ENCODE assay signal across 8 cellular contexts in the genomic region with DNA sequence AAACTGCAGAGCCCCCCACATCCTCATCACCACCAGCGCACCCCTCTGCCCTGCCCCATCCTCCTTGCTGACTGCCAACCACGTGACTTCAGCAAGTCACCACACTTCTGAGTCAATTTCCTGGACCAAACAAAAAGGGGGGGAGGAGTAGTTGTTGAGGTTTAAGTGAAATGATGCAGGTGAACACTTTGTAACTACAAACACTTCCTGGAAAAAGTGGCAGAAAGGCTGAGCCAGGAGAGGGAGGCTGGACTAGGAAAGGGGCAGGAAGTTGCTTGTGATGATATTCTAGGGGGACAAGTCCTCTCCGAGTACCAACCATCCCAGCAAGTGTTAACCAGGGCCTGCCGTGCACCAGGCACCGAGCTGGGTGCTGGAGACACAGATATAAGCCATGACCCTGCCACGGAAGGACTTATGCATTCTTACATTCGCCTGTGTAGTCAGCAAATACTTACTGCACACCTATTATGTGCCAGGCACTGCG.
DNase-seq lines count a peak whose midpoint lies in the region; ATAC-seq and TF ChIP-seq lines count a peak whose summit lies in the region.

No MANE protein-coding gene starts in this region.

- intact Hi-C loops in aorta (cut with DNase I): no loop called here

- peak; percentile 81 for ATAC-seq in DND-41 (ENCODE audit: insufficient read depth, low read depth)
- ATAC-seq in HG03175 (IDR thresholded peaks at IDR 0.05; ENCODE audit: unreplicated experiment): peak; percentile 59
- peak; percentile 48 for ATAC-seq in aorta (ENCODE audit: low FRiP score)

- H3K4me2 ChIP-seq in DND-41 (ENCODE audit: insufficient read depth, low read length): peak overlapping the region; percentile 29

- H3K4me3 Mint-ChIP-seq in T-helper 2 cell treated with Interferon-gamma antibody and Interleukin-4, amounts not matched to agents 5 μg/mL and 100 μg/mL, for 36 hours: peak overlapping the region; percentile 76

- no peak overlapping the region; a peak in 1 of 4 replicates for H3K4me3 ChIP-seq in DND-41 (ENCODE audit: low read depth in 1 of 2, low read length in 2 of 2)
- H3K4me3 ChIP-seq in muscle layer of duodenum (ENCODE audit: low read depth in 1 of 2, low read length in 2 of 2): no peak overlapping the region
- no peak overlapping the region for H3K4me3 ChIP-seq in aorta (ENCODE audit: low read length in 2 of 2)

- H3K27ac Mint-ChIP-seq in T-helper 2 cell treated with Interferon-gamma antibody and Interleukin-4, amounts not matched to agents 5 μg/mL and 100 μg/mL, for 36 hours: peak overlapping the region; percentile 96

- H3K27me3 Mint-ChIP-seq in T-helper 2 cell treated with Interferon-gamma antibody and Interleukin-4, amounts not matched to agents 5 μg/mL and 100 μg/mL, for 36 hours (ENCODE audit: low read depth): no peaks in the 10 kb centered on the region

- 38 to 44% methylated on average over 8 of the region's 8 CpGs for WGBS in aorta, 2 donors

- no peaks in the 10 kb centered on the region for H4K20me1 ChIP-seq in DND-41 (ENCODE audit: insufficient read depth, low read length)

- H3K9me3 ChIP-seq in DND-41 (ENCODE audit: insufficient read depth, low read length, severe bottlenecking): peaks cover 2% of the 10 kb centered on the region
- peaks cover 3 to 4% of the 10 kb centered on the region in 2 donors for H3K9me3 ChIP-seq in muscle layer of duodenum (ENCODE audit: control insufficient read depth in 1 of 2, low read length in 2 of 2)
- H3K9me3 ChIP-seq in aorta (ENCODE audit: control insufficient read depth, low read length): no peaks in the 10 kb centered on the region

- H3K36me3 Mint-ChIP-seq in T-helper 2 cell treated with Interferon-gamma antibody and Interleukin-4, amounts not matched to agents 5 μg/mL and 100 μg/mL, for 36 hours (ENCODE audit: low read depth): peaks cover 47% of the 10 kb centered on the region

- DNase-seq in DND-41 (peak; percentile 87), astrocyte of the hippocampus (ENCODE audit: low read depth, low spot score) (peak; percentile 53), aorta (no peak), OCI-M2 (lab: John Stamatoyannopoulos, UW; ENCODE audit: unreplicated experiment) (no peak), occipital lobe (lab: John Stamatoyannopoulos, UW) (no peak)
- peak; percentile 74 for DNase-seq in T-helper 2 cell treated with Interferon-gamma antibody and Interleukin-4, amounts not matched to agents 5 μg/mL and 100 μg/mL, for 36 hours (ENCODE audit: low spot score)

- peaks cover 30% of the 10 kb centered on the region for H3K4me1 ChIP-seq in DND-41 (ENCODE audit: insufficient read depth, low read length)
- peaks cover 0 to 10% of the 10 kb centered on the region in 2 donors for H3K4me1 ChIP-seq in muscle layer of duodenum (ENCODE audit: control insufficient read depth in 1 of 2, insufficient read depth in 2 of 2, low read length in 2 of 2)
- H3K4me1 ChIP-seq in aorta (ENCODE audit: control insufficient read depth in 1 of 2, insufficient read depth in 2 of 2, low read length in 2 of 2): no peaks in the 10 kb centered on the region

- H3K36me3 ChIP-seq in DND-41 (ENCODE audit: insufficient read depth, low read length): no peaks in the 10 kb centered on the region
- H3K36me3 ChIP-seq in muscle layer of duodenum (ENCODE audit: control insufficient read depth in 1 of 2, insufficient read depth in 2 of 2, low read length in 2 of 2): no peaks in the 10 kb centered on the region
- no peaks in the 10 kb centered on the region for H3K36me3 ChIP-seq in aorta (ENCODE audit: control insufficient read depth in 1 of 2, insufficient read depth in 2 of 2, low read length in 1 of 2)

- H3K27ac ChIP-seq in DND-41 (ENCODE audit: low read length) (peak overlapping the region; percentile 69), muscle layer of duodenum (ENCODE audit: low read length) (peak overlapping the region; percentile 54), aorta (ENCODE audit: low read depth in 1 of 2, low read length in 2 of 2) (no peak overlapping the region)

- no peaks in the 10 kb centered on the region for H3K79me2 ChIP-seq in DND-41 (ENCODE audit: insufficient read depth, low read length)

- H3K9ac ChIP-seq in DND-41 (ENCODE audit: low read depth, low read length): peak overlapping the region; percentile 15; the same call in 1 of the 2 replicates

- H2AFZ ChIP-seq in DND-41 (ENCODE audit: low read depth, low read length): peak overlapping the region; percentile 44; the same call in 1 of the 2 replicates

- H3K9me3 Mint-ChIP-seq in T-helper 2 cell treated with Interferon-gamma antibody and Interleukin-4, amounts not matched to agents 5 μg/mL and 100 μg/mL, for 36 hours: peaks cover 15% of the 10 kb centered on the region

- no peak for TF ChIP-seq CTCF in DND-41 (IDR thresholded peaks at IDR 0.05; ENCODE audit: borderline replicate concordance, extremely low read depth, low read length, poor library complexity, severe bottlenecking)

- H3K27me3 ChIP-seq in DND-41 (ENCODE audit: insufficient read depth, low read length, poor library complexity) (no peaks in the 10 kb centered on the region), muscle layer of duodenum (ENCODE audit: low read depth, low read length) (no peaks in the 10 kb centered on the region), aorta (ENCODE audit: control insufficient read depth in 1 of 2, insufficient read depth in 2 of 2, low read length in 1 of 2) (no peaks in the 10 kb centered on the region)

- peaks cover 56% of the 10 kb centered on the region for H3K4me1 Mint-ChIP-seq in T-helper 2 cell treated with Interferon-gamma antibody and Interleukin-4, amounts not matched to agents 5 μg/mL and 100 μg/mL, for 36 hours (ENCODE audit: low read depth)

Comparison
In these comparisons a context has a peak if more than half of its experiments do, and no peak if none do; other contexts are left out.
1. DNase-seq: peak in DND-41 (single experiment), T-helper 2 cell treated with Interferon-gamma antibody and Interleukin-4, amounts not matched to agents 5 μg/mL and 100 μg/mL, for 36 hours (single experiment) and astrocyte of the hippocampus (single experiment); none in aorta (0 of 2), OCI-M2 (single experiment) and occipital lobe (single experiment).
2. H3K27ac ChIP-seq: peak in DND-41 (single experiment) and muscle layer of duodenum (single experiment); none in aorta (0 of 2).
3. Peak in every context shown above with its lines, with median percentiles within 50 percentile points of each other: ATAC-seq.